19 cellular contexts compared by ENCODE assay signal in genomic region chr17:10612957-10613744, GRCh38. TPM values are rescaled to one million over a fixed set of nuclear protein-coding genes. Genes with fewer than 3 reads are reported as not detected.
DNase-seq lines count a peak whose midpoint lies in the region; ATAC-seq, FAIRE-seq and TF ChIP-seq lines count a peak whose summit lies in the region.
"Had no signal": no experiment of that assay in that cellular context is flagged by ENCODE, and none has a peak within 500 bp of the region (broad histone marks: within the 10 kb centered on the region; RNA-seq: fewer than 3 reads in every experiment).

No MANE protein-coding gene starts in this region.

- WGBS in A549 (ENCODE audit: missing lambda C conversion rate), result 59% methylated on average over 6 of the region's 6 CpGs
- WGBS in mesendoderm (ENCODE audit: extremely low coverage, insufficient coverage, low lambda C conversion rate), result no CpG with 5 or more reads among the region's 6 CpGs

- no peak for TF ChIP-seq RAD21 in A549 (conservative IDR thresholded peaks at IDR 0.05 in 1 of 2, IDR thresholded peaks at IDR 0.05 in 1 of 2)

- no peaks in the 10 kb centered on the region for H3K79me2 ChIP-seq in mesendoderm (ENCODE audit: control insufficient read depth, insufficient read depth, low read length)

- H3K36me3 ChIP-seq in mesendoderm (ENCODE audit: control insufficient read depth, insufficient read depth, low read length) (no peaks in the 10 kb centered on the region), uterus (no peaks in the 10 kb centered on the region)
- H3K36me3 ChIP-seq: HAP-1, transverse colon had no signal

- H3K9ac ChIP-seq in mesendoderm (ENCODE audit: low read length), result no peak overlapping the region
- H3K9ac ChIP-seq: KMS-11 had no signal

- no peak overlapping the region for H3K4ac ChIP-seq in mesendoderm (ENCODE audit: low read depth, low read length)

- H2BK120ac ChIP-seq in mesendoderm (ENCODE audit: low read depth, low read length), result no peak overlapping the region

- no peaks in the 10 kb centered on the region for H3K9me3 ChIP-seq in A549
- H3K9me3 ChIP-seq in uterus, result no peaks in the 10 kb centered on the region
- H3K9me3 ChIP-seq: HAP-1, transverse colon had no signal

- TF ChIP-seq POLR2A in A549 (IDR thresholded peaks at IDR 0.05; ENCODE audit: low read length) (no peak), uterus (IDR thresholded peaks at IDR 0.05) (no peak)

- POLR2A ChIA-PET in A549 (lab: Yijun Ruan, JAX), result no interaction called here

- H3K4me2 ChIP-seq in A549 (no peak overlapping the region; the same call in 2 of the 3 replicates), mesendoderm (ENCODE audit: low read length) (no peak overlapping the region)
- H3K4me2 ChIP-seq: KMS-11 had no signal

- in situ Hi-C loops in ACHN (cut with HindIII; ENCODE audit: low pct_ligation_motif_present, low pct_unique_long_range_greater_than_20kb, low sequenced_read_pairs), result no loop called here

- ATAC-seq in A549, result no peak
- ATAC-seq: esophagus mucosa, PC-3 had no signal

- no peak overlapping the region for H3K4me3 ChIP-seq in A549
- no peak overlapping the region for H3K4me3 ChIP-seq in cardiac fibroblast (replicated peaks in 1 of 2; ENCODE audit: low read depth in 2 of 2, low read length in 2 of 2)
- no peak overlapping the region for H3K4me3 ChIP-seq in mesendoderm (ENCODE audit: low read length)
- no peak overlapping the region for H3K4me3 ChIP-seq in uterus
- H3K4me3 ChIP-seq: HAP-1, transverse colon had no signal

- no peak overlapping the region for H4K8ac ChIP-seq in mesendoderm (ENCODE audit: low read depth, low read length)

- no peak overlapping the region for H4K5ac ChIP-seq in mesendoderm (ENCODE audit: low read length)

- H3K23ac ChIP-seq in mesendoderm (ENCODE audit: low read length), result no peak overlapping the region

- H3K27ac ChIP-seq in A549 (no peak overlapping the region), mesendoderm (ENCODE audit: low read depth, low read length) (no peak overlapping the region), uterus (peak overlapping the region in 1 of 2 donors; percentile 8)
- H3K27ac ChIP-seq: KMS-11, transverse colon had no signal

- H3K4me1 ChIP-seq in A549 (peaks cover 6% of the 10 kb centered on the region; the same call in 1 of the 3 replicates), mesendoderm (ENCODE audit: control insufficient read depth, low read depth, low read length) (no peaks in the 10 kb centered on the region), uterus (no peaks in the 10 kb centered on the region)
- H3K4me1 ChIP-seq: HAP-1, transverse colon had no signal

- no peak for TF ChIP-seq CTCF in A549 (IDR thresholded peaks at IDR 0.05)
- TF ChIP-seq CTCF in cardiac fibroblast (IDR thresholded peaks at IDR 0.05; ENCODE audit: low read depth, low read length), result no peak
- no peak for TF ChIP-seq CTCF in uterus (IDR thresholded peaks at IDR 0.05)

- H3K27me3 ChIP-seq in mesendoderm (ENCODE audit: insufficient read depth, low read length, poor library complexity) (no peaks in the 10 kb centered on the region), uterus (no peaks in the 10 kb centered on the region)
- H3K27me3 ChIP-seq: transverse colon had no signal

- no peak overlapping the region for H3K56ac ChIP-seq in mesendoderm (ENCODE audit: low read length)

- H3K18ac ChIP-seq in mesendoderm (ENCODE audit: low read length), result no peak overlapping the region

- FAIRE-seq in A549 (lab: Jason Lieb, UNC), result peak; percentile 32
- FAIRE-seq: kidney had no signal

- TF ChIP-seq EP300 in A549 (IDR thresholded peaks at IDR 0.05), result no peak

- H2BK5ac ChIP-seq in mesendoderm (ENCODE audit: low read length), result no peak overlapping the region

- intact Hi-C loops in uterus (cut with DNase I; ENCODE audit: low total_unique reads), result no loop called here

- DNase-seq in A549 (ENCODE audit: low read depth in 1 of 2, low spot score in 1 of 2) (no peak), GM04504 (ENCODE audit: low read depth) (peak; percentile 65), cardiac fibroblast (ENCODE audit: low read depth in 2 of 2) (peak; percentile 4 to 27), mesendoderm (peak; percentile 26), amygdala (lab: John Stamatoyannopoulos, UW) (no peak), uterus (no peak), ACHN (no peak)
- DNase-seq in effector CD4-positive, alpha-beta T cell, result no peak
- DNase-seq: activated B cell treated with CpG ODN at 0.5 μM for 24 hours; kidney; NCI-H1417 treated with DMSO at 0.1 percent for 48 hours; NCI-H82; PC-3; SIG-M5; stimulated activated naive CD4-positive, alpha-beta T cell; transverse colon had no signal

- H3K79me1 ChIP-seq in mesendoderm (ENCODE audit: low read length), result no peaks in the 10 kb centered on the region

- CTCF ChIA-PET in A549 (lab: Yijun Ruan, JAX), result interaction anchor here (1.0 to 14.2 kb wide), 8 partner anchors 11 to 634 kb away, joined by 4 to 614 read pairs (median 61); no protein-coding TSS in a partner anchor

- no peak overlapping the region for H2BK15ac ChIP-seq in mesendoderm (replicated peaks; ENCODE audit: low read depth)

- H2AK5ac ChIP-seq in mesendoderm (ENCODE audit: low read length), result no peak overlapping the region

TF ChIP-seq in A549, 52 proteins besides CTCF, POLR2A, EP300 and RAD21:
- TF ChIP-seq SMC3 (IDR thresholded peaks at IDR 0.05) (no peak), NPAS2 (CRISPR knock-in tag; IDR thresholded peaks at IDR 0.05; ENCODE audit: borderline replicate concordance) (no peak), BHLHE40 (IDR thresholded peaks at IDR 0.05; ENCODE audit: low read depth, low read length) (no peak), ATOH8 (CRISPR knock-in tag; IDR thresholded peaks at IDR 0.05; ENCODE audit: low read depth) (no peak), NR3C1 (IDR thresholded peaks at IDR 0.05) (no peak), PHF8 (IDR thresholded peaks at IDR 0.05; ENCODE audit: borderline replicate concordance, low read depth) (no peak), RFX5 (IDR thresholded peaks at IDR 0.05) (no peak), E2F6 (IDR thresholded peaks at IDR 0.05; ENCODE audit: borderline replicate concordance, low read depth) (no peak), HMGXB4 (CRISPR knock-in tag; IDR thresholded peaks at IDR 0.05; ENCODE audit: borderline replicate concordance) (no peak), TFCP2L1 (CRISPR knock-in tag; IDR thresholded peaks at IDR 0.05) (no peak), ZNF302 (CRISPR knock-in tag; IDR thresholded peaks at IDR 0.05) (no peak)

RNA-seq across cellular contexts. Expression of gene MYH3, which starts 44.0 kb away (rescaled TPM):
- polyA plus RNA-seq in A549 (2011; rRNA removed) (1.6 TPM in 2 replicates), A549 (2017; fragmentation: RNase III; extraction: RNeasy Plus Mini Kit Qiagen cat#74134 plus additional on column Dnase treatment) (2.1 to 2.6 TPM (median 2.2 TPM) in 3 replicates)
- polyA plus RNA-seq in A549 (2012; cell fraction: cytosol; rRNA removed), result 1.1 and 1.4 TPM in 2 replicates
- 3.5 and 4.3 TPM in 2 replicates for polyA plus RNA-seq in A549 (2012; cell fraction: nucleus; rRNA removed)
- 0.66 and 5.0 TPM in 2 replicates for polyA minus RNA-seq in A549 (2011; rRNA and poly(A)+ RNA removed)
- 1.1 TPM for polyA plus RNA-seq in mesendoderm (2013, experiment 1 of 2)
- polyA plus RNA-seq in mesendoderm (2013, experiment 2 of 2), result 0.70 TPM
- 10 to 100 TPM in 1 of 4 donors, 1 to 10 TPM in 2, under 1 TPM in 1; under 0.01 to 11.9 (median 3.1) TPM for total RNA-seq in uterus

Comparison
In these comparisons a context has a peak if more than half of its experiments do, and no peak if none do; other contexts are left out.
1. DNase-seq: peak in GM04504 (single experiment), cardiac fibroblast (2 of 2) and mesendoderm (single experiment); none in A549 (0 of 2), amygdala (0 of 56), uterus (0 of 2), ACHN (single experiment) and effector CD4-positive, alpha-beta T cell (single experiment).